2 cellular contexts compared by ENCODE assay signal in the genomic region with DNA sequence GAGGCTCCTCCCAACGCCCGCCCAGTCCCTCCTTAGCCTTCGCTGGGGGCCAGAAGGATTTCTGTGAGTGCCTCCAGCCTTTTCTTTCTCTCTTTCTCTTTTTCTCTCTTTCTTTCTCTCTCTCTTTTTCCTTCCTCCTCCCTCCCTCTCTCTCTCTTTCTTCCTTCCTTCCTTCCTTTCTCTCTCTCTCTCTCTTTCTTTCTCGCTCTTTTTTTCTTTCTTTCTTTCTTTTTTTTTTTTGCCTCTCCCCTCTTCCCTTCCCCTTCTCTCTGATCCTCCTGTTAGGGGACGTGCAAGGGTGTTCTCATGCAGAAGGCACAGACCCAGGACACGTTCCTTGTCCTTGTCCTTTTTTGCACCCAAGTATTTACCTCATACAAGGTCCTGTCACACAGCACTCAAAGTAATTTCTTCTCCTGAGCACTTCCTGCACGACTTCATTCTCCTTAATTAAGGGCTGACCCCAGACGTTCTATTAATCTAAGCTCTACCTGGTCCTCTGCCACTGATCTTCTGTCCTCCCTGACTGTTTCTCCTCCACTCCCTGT.
TF ChIP-seq lines count a peak whose summit lies in the region.

No MANE protein-coding gene starts in this region.

TF ChIP-seq in HEK293, 187 proteins besides CTCF, POLR2A, EP300 and RAD21 (continues in another document):
- TF ChIP-seq ZNF513 (tag by site-specific recombination; IDR thresholded peaks at IDR 0.05) (no peak), ZNF529 (tag by site-specific recombination; IDR thresholded peaks at IDR 0.05; ENCODE audit: insufficient replicate concordance) (no peak), ZBTB10 (tag by site-specific recombination; IDR thresholded peaks at IDR 0.05) (no peak), GFI1B (tag by site-specific recombination; IDR thresholded peaks at IDR 0.05) (no peak), ZBTB1 (tag by site-specific recombination; IDR thresholded peaks at IDR 0.05) (no peak), ZNF223 (tag by site-specific recombination; IDR thresholded peaks at IDR 0.05) (no peak), ZFHX2 (tag by site-specific recombination; conservative IDR thresholded peaks at IDR 0.05) (no peak), ZIC2 (tag by site-specific recombination; IDR thresholded peaks at IDR 0.05) (no peak), ZNF416 (tag by site-specific recombination; IDR thresholded peaks at IDR 0.05) (no peak), SP3 (tag by site-specific recombination; IDR thresholded peaks at IDR 0.05) (peak; percentile 95), GLI2 (tag by site-specific recombination; IDR thresholded peaks at IDR 0.05; ENCODE audit: borderline replicate concordance, low read depth) (no peak), ZFP37 (tag by site-specific recombination; IDR thresholded peaks at IDR 0.05) (0 out of 2 replicates have a peak, but pooled peaks have one; percentile 15), ZBTB49 (tag by site-specific recombination; IDR thresholded peaks at IDR 0.05; ENCODE audit: low read depth) (no peak), ZNF121 (tag by site-specific recombination; IDR thresholded peaks at IDR 0.05) (no peak)
- TF ChIP-seq, protein P1, sequence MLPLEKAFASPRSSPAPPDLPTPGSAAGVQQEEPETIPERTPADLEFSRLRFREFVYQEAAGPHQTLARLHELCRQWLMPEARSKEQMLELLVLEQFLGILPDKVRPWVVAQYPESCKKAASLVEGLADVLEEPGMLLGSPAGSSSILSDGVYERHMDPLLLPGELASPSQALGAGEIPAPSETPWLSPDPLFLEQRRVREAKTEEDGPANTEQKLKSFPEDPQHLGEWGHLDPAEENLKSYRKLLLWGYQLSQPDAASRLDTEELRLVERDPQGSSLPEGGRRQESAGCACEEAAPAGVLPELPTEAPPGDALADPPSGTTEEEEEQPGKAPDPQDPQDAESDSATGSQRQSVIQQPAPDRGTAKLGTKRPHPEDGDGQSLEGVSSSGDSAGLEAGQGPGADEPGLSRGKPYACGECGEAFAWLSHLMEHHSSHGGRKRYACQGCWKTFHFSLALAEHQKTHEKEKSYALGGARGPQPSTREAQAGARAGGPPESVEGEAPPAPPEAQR (tag by site-specific recombination; IDR thresholded peaks at IDR 0.05): peak; percentile 43; the same call in 1 of the 2 replicates

TF ChIP-seq in K562, 482 proteins besides CTCF, POLR2A, EP300 and RAD21 (continued from another document):
- TF ChIP-seq ZNF512 (tag; IDR thresholded peaks at IDR 0.05): peak; percentile 98
